Comparison of ENCODE assay signal across 1 cellular context in genomic region chr4:109614015-109614414, GRCh38.
A peak's percentile ranks its signal among the peaks of the same experiment; 100 is the strongest.
TF ChIP-seq lines count a peak whose summit lies in the region.

No MANE protein-coding gene starts in this region.

TF ChIP-seq in HepG2, 621 proteins besides CTCF, POLR2A, EP300 and RAD21 (continued from another document):
- TF ChIP-seq, protein P1, sequence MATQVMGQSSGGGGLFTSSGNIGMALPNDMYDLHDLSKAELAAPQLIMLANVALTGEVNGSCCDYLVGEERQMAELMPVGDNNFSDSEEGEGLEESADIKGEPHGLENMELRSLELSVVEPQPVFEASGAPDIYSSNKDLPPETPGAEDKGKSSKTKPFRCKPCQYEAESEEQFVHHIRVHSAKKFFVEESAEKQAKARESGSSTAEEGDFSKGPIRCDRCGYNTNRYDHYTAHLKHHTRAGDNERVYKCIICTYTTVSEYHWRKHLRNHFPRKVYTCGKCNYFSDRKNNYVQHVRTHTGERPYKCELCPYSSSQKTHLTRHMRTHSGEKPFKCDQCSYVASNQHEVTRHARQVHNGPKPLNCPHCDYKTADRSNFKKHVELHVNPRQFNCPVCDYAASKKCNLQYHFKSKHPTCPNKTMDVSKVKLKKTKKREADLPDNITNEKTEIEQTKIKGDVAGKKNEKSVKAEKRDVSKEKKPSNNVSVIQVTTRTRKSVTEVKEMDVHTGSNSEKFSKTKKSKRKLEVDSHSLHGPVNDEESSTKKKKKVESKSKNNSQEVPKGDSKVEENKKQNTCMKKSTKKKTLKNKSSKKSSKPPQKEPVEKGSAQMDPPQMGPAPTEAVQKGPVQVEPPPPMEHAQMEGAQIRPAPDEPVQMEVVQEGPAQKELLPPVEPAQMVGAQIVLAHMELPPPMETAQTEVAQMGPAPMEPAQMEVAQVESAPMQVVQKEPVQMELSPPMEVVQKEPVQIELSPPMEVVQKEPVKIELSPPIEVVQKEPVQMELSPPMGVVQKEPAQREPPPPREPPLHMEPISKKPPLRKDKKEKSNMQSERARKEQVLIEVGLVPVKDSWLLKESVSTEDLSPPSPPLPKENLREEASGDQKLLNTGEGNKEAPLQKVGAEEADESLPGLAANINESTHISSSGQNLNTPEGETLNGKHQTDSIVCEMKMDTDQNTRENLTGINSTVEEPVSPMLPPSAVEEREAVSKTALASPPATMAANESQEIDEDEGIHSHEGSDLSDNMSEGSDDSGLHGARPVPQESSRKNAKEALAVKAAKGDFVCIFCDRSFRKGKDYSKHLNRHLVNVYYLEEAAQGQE (IDR thresholded peaks at IDR 0.05; ENCODE audit: borderline replicate concordance in 1 of 2, low read depth in 1 of 2, low read length in 2 of 2), result no peak
- TF ChIP-seq EZH2 (conservative IDR thresholded peaks at IDR 0.05; ENCODE audit: low read depth, low read length), result no peak
- 0 out of 2 replicates have a peak, but pooled peaks have one; percentile 20 for TF ChIP-seq CEBPB (IDR thresholded peaks at IDR 0.05; ENCODE audit: borderline replicate concordance, low read depth, low read length)
- 0 out of 2 replicates have a peak, but pooled peaks have one; percentile 15 for TF ChIP-seq ARID5B (CRISPR knock-in tag; IDR thresholded peaks at IDR 0.05)
- peak; percentile 60; the same call in 1 of the 2 replicates for TF ChIP-seq HNF4G (IDR thresholded peaks at IDR 0.05; ENCODE audit: borderline replicate concordance, low read depth, low read length)
- no peak for TF ChIP-seq HNF4G (CRISPR knock-in tag; IDR thresholded peaks at IDR 0.05; ENCODE audit: borderline replicate concordance, low read depth)
- TF ChIP-seq, protein P2, sequence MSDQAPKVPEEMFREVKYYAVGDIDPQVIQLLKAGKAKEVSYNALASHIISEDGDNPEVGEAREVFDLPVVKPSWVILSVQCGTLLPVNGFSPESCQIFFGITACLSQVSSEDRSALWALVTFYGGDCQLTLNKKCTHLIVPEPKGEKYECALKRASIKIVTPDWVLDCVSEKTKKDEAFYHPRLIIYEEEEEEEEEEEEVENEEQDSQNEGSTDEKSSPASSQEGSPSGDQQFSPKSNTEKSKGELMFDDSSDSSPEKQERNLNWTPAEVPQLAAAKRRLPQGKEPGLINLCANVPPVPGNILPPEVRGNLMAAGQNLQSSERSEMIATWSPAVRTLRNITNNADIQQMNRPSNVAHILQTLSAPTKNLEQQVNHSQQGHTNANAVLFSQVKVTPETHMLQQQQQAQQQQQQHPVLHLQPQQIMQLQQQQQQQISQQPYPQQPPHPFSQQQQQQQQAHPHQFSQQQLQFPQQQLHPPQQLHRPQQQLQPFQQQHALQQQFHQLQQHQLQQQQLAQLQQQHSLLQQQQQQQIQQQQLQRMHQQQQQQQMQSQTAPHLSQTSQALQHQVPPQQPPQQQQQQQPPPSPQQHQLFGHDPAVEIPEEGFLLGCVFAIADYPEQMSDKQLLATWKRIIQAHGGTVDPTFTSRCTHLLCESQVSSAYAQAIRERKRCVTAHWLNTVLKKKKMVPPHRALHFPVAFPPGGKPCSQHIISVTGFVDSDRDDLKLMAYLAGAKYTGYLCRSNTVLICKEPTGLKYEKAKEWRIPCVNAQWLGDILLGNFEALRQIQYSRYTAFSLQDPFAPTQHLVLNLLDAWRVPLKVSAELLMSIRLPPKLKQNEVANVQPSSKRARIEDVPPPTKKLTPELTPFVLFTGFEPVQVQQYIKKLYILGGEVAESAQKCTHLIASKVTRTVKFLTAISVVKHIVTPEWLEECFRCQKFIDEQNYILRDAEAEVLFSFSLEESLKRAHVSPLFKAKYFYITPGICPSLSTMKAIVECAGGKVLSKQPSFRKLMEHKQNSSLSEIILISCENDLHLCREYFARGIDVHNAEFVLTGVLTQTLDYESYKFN (CRISPR knock-in tag; conservative IDR thresholded peaks at IDR 0.05), result peak; percentile 34; the same call in 1 of the 2 replicates
- TF ChIP-seq ZBTB14 (CRISPR knock-in tag; IDR thresholded peaks at IDR 0.05), result no peak
- TF ChIP-seq HNF4A (CRISPR knock-in tag; IDR thresholded peaks at IDR 0.05), result peak; percentile 82
- no peak for TF ChIP-seq ZNF746 (CRISPR knock-in tag; IDR thresholded peaks at IDR 0.05)
